Comparison of ENCODE assay signal across 8 cellular contexts in genomic region chr12:81209808-81210225, GRCh38.
DNase-seq lines count a peak whose midpoint lies in the region; FAIRE-seq and TF ChIP-seq lines count a peak whose summit lies in the region.
"Not testable (repeated sequence)": the region's sequence is repeated elsewhere in the genome, so short reads cannot be mapped to it uniquely, and the experiment has no call there.

No MANE protein-coding gene starts in this region.

- intact Hi-C loops in PC-9 (cut with micrococcal nuclease; ENCODE audit: unreplicated experiment) = not testable (repeated sequence)

- H3K4me2 ChIP-seq in PC-9 (peak overlapping the region; percentile 24; the same call in 1 of the 2 replicates), astrocyte (ENCODE audit: low read length) (peak overlapping the region; percentile 29)

- POLR2A ChIA-PET in PC-9 (lab: Charles Lee; ENCODE audit: unreplicated experiment) = not testable (repeated sequence)

- not testable (repeated sequence) for TF ChIP-seq CTCF in PC-9 (conservative IDR thresholded peaks at IDR 0.05); astrocyte (IDR thresholded peaks at IDR 0.05; ENCODE audit: insufficient read depth, low read depth, low read length); fibroblast of mammary gland (conservative IDR thresholded peaks at IDR 0.05; ENCODE audit: control insufficient read depth, insufficient read depth, low read depth, low read length)

- H3K27ac ChIP-seq in PC-9; astrocyte (ENCODE audit: low read depth, low read length); rectal smooth muscle tissue (ENCODE audit: low read depth, low read length): not testable (repeated sequence)

- H2AFZ ChIP-seq in PC-9; astrocyte (ENCODE audit: low read depth, low read length): not testable (repeated sequence)

- not testable (repeated sequence) for H3K9ac ChIP-seq in astrocyte (ENCODE audit: low read length); rectal smooth muscle tissue (ENCODE audit: low read length)

- in situ Hi-C loops in ACHN (cut with HindIII; ENCODE audit: low pct_ligation_motif_present, low pct_unique_long_range_greater_than_20kb, low sequenced_read_pairs) = not testable (repeated sequence)

- DNase-seq in ACHN = peak; percentile 85
- peak; percentile 78 for DNase-seq in H4 (ENCODE audit: low spot score)
- DNase-seq in NCI-H1092 treated with DMSO at 0.1 percent for 48 hours (lab: John Stamatoyannopoulos, UW) = peak; percentile 51
- peak; percentile 10 to 59 for DNase-seq in PC-9
- peak; percentile 71 for DNase-seq in astrocyte (ENCODE audit: low read depth)
- DNase-seq in fibroblast of mammary gland (ENCODE audit: low read depth) = peak; percentile 83
- DNase-seq in iris pigment epithelial cell (ENCODE audit: low read depth) = peak; percentile 51

- CTCF ChIA-PET in PC-9 (lab: Charles Lee) = not testable (repeated sequence)

- H3K9me2 ChIP-seq in PC-9 (ENCODE audit: insufficient read depth) = not testable (repeated sequence)

- not testable (repeated sequence) for H4K20me1 ChIP-seq in PC-9 (ENCODE audit: insufficient read depth); astrocyte (ENCODE audit: insufficient read depth, low read length)

- H3F3A ChIP-seq in PC-9 (ENCODE audit: insufficient read depth, low read depth) = not testable (repeated sequence)

- H3K9me3 ChIP-seq in PC-9 (ENCODE audit: insufficient read depth, low read depth); astrocyte (ENCODE audit: insufficient read depth, low read depth, low read length): not testable (repeated sequence)

- not testable (repeated sequence) for H3K36me3 Mint-ChIP-seq in astrocyte (ENCODE audit: low read depth, unreplicated experiment)

- not testable (repeated sequence) for H3K27me3 Mint-ChIP-seq in astrocyte (ENCODE audit: low read depth, unreplicated experiment)

- H3K27ac Mint-ChIP-seq in astrocyte (ENCODE audit: unreplicated experiment) = not testable (repeated sequence)

- H3K79me2 ChIP-seq in PC-9 (ENCODE audit: low read depth); astrocyte (ENCODE audit: insufficient read depth, low read length): not testable (repeated sequence)

- not testable (repeated sequence) for H3K27me3 ChIP-seq in PC-9 (ENCODE audit: insufficient read depth, low read depth); astrocyte (ENCODE audit: insufficient read depth, low read length); rectal smooth muscle tissue (ENCODE audit: control insufficient read depth, insufficient read depth, low read length)

- peak; percentile 68 for FAIRE-seq in astrocyte (lab: Jason Lieb, UNC)

- not testable (repeated sequence) for H3K4me3 ChIP-seq in PC-9; astrocyte (ENCODE audit: insufficient read depth, low read depth, low read length); fibroblast of mammary gland (ENCODE audit: control insufficient read depth, low read depth, low read length)
- peak overlapping the region; percentile 21 for H3K4me3 ChIP-seq in rectal smooth muscle tissue (ENCODE audit: low read length)

- not testable (repeated sequence) for H3K4me3 Mint-ChIP-seq in astrocyte (ENCODE audit: unreplicated experiment)

- H3K4me1 ChIP-seq in PC-9 (replicated peaks; ENCODE audit: insufficient read depth) (peaks cover 12% of the 10 kb centered on the region), astrocyte (ENCODE audit: insufficient read depth, low read length) (peaks cover 13% of the 10 kb centered on the region)
- not testable (repeated sequence) for H3K4me1 ChIP-seq in rectal smooth muscle tissue (ENCODE audit: control insufficient read depth, insufficient read depth, low read length)

- H3K4me1 Mint-ChIP-seq in astrocyte (ENCODE audit: low read depth, unreplicated experiment) = peaks cover 11% of the 10 kb centered on the region

- H3K9me3 Mint-ChIP-seq in astrocyte (ENCODE audit: unreplicated experiment) = not testable (repeated sequence)

- not testable (repeated sequence) for H3K36me3 ChIP-seq in PC-9 (ENCODE audit: low read depth); astrocyte (ENCODE audit: insufficient read depth, low read length); rectal smooth muscle tissue (ENCODE audit: control insufficient read depth, insufficient read depth, low read length)

- not testable (repeated sequence) for BruUV-seq in PC-9 (replicated peaks; lab: Mats Ljungman, UMichigan)

Comparison
In these comparisons a context has a peak if more than half of its experiments do, and no peak if none do; other contexts are left out.
1. DNase-seq: peak in every context shown above with its lines; median percentile 85 in ACHN; 83 in fibroblast of mammary gland; 78 in H4; 71 in astrocyte; 51 in NCI-H1092 treated with DMSO at 0.1 percent for 48 hours; 51 in iris pigment epithelial cell; 34 in PC-9.